In genomic region chr7:17362439-17363095, GRCh38 we compare ENCODE assay signal across 18 cellular contexts.
"Had no signal": no experiment of that assay in that cellular context is flagged by ENCODE, and none has a peak within 500 bp of the region (broad histone marks: within the 10 kb centered on the region; RNA-seq: fewer than 3 reads in every experiment).

No MANE protein-coding gene starts in this region.

- ATAC-seq: activated CD8-positive, alpha-beta T cell treated with anti-CD3 and anti-CD28 coated beads for 36 hours; activated T-cell treated with anti-CD3 and anti-CD28 coated beads, Interleukin-2, amount 50 U/mL, for 4 hours; left ventricle myocardium superior; stimulated activated effector memory CD8-positive, alpha-beta T cell treated with anti-CD3 and anti-CD28 coated beads, Interleukin-12 subunit alpha, Interleukin-12 subunit beta, amount 100 ng/mL, for 72 hours; T-helper 17 cell had no signal

- H3K27me3 ChIP-seq: colonic mucosa, esophagus muscularis mucosa, thyroid gland, uterus had no signal

- H3K9me3 ChIP-seq: colonic mucosa, esophagus muscularis mucosa, thyroid gland, uterus had no signal

- DNase-seq: activated B cell treated with CpG ODN at 0.5 μM for 24 hours; activated CD4-positive, alpha-beta T cell treated with anti-CD3 and anti-CD28 coated beads for 48 hours; activated CD8-positive, alpha-beta T cell treated with anti-CD3 and anti-CD28 coated beads for 36 hours; activated effector memory CD4-positive, alpha-beta T cell treated with Interleukin-2 at 50 U/mL for 16 hours; activated T-cell treated with anti-CD3 and anti-CD28 coated beads, Interleukin-2, amount 50 U/mL, for 4 hours; amniotic stem cell; colonic mucosa; hippocampal formation; kidney; left ventricle myocardium superior; mesendoderm; nucleus accumbens; retina; T-helper 17 cell; thyroid gland; uterus had no signal

- FAIRE-seq: kidney had no signal

- H3K4me3 ChIP-seq: colonic mucosa, esophagus muscularis mucosa, thyroid gland, uterus had no signal

- H3K4me1 ChIP-seq: colonic mucosa, thyroid gland, uterus had no signal

- H3K27ac ChIP-seq: colonic mucosa, esophagus muscularis mucosa, thyroid gland, uterus had no signal
